9 cellular contexts compared by ENCODE assay signal in the genomic region with DNA sequence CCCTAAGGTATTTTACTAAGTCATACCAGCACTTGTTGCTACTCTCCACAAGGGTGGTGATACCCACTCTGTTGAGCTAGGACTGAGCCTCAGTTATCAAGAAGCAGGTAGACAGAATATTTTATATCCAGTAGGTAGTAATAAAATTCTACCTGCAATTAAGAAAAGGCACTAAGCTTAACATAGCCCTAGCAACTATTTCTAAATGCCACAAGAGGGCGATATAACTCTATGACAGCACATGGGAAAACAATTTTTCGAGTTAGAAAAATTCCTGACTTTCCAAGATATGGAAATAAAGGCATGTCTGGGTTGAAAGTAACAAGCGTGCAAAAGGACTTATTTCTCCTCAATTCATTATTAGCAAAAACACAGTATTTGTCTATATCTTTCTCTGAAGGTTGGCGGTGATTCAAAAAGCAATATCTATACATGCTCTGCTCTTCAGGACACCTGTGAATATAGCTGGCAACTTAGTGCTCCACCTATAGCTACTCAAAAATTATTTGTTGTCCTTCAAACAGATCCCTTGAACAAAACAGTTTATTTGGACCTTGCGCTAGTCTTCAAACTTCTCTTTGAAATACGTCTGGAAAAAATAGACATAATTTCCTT.
A peak's percentile ranks its signal among the peaks of the same experiment; 100 is the strongest.
DNase-seq lines count a peak whose midpoint lies in the region; ATAC-seq and TF ChIP-seq lines count a peak whose summit lies in the region.
"Had no signal": no experiment of that assay in that cellular context is flagged by ENCODE, and none has a peak within 500 bp of the region (broad histone marks: within the 10 kb centered on the region; RNA-seq: fewer than 3 reads in every experiment).

No MANE protein-coding gene starts in this region.

- H3K9me2 ChIP-seq in Loucy (replicated peaks; ENCODE audit: low read depth, low read length) = no peaks in the 10 kb centered on the region

- ATAC-seq in HG02970 (IDR thresholded peaks at IDR 0.05; ENCODE audit: low FRiP score, unreplicated experiment) = no peak
- ATAC-seq in HG03135 (IDR thresholded peaks at IDR 0.05; ENCODE audit: unreplicated experiment) = no peak

- H3K36me3 ChIP-seq in Loucy (ENCODE audit: insufficient read depth, low read length) = no peaks in the 10 kb centered on the region
- H3K36me3 ChIP-seq: BLaER1 had no signal

- DNase-seq in DMS79 treated with DMSO at 0.1 percent for 48 hours (lab: John Stamatoyannopoulos, UW) (peak; percentile 42), DMS79 (lab: John Stamatoyannopoulos, UW) (no peak), astrocyte of the cerebellum (ENCODE audit: low read depth) (peak; percentile 38), kidney glomerular epithelial cell (lab: John Stamatoyannopoulos, UW) (peak; percentile 45), C1 segment of cervical spinal cord (lab: John Stamatoyannopoulos, UW) (no peak)

- no peaks in the 10 kb centered on the region for H3K79me2 ChIP-seq in Loucy (ENCODE audit: insufficient read depth, low read length)

- no peaks in the 10 kb centered on the region for H4K20me1 ChIP-seq in Loucy (ENCODE audit: insufficient read depth, low read length, poor library complexity, severe bottlenecking)
- H4K20me1 ChIP-seq: BLaER1 had no signal

- in situ Hi-C loops in astrocyte of the cerebellum (cut with HindIII; ENCODE audit: low sequenced_read_pairs) = loop anchor here (5.0 kb wide), 1 partner anchor 306 kb away; no protein-coding TSS in a partner anchor

- peak; percentile 96 for TF ChIP-seq CTCF in Loucy (conservative IDR thresholded peaks at IDR 0.05; ENCODE audit: low read length)
- TF ChIP-seq CTCF in astrocyte of the cerebellum (IDR thresholded peaks at IDR 0.05; ENCODE audit: low read depth, low read length, missing control alignments) = peak; percentile 63

- H3K4me1 ChIP-seq in Loucy (ENCODE audit: insufficient read depth, low read length, poor library complexity, severe bottlenecking) = no peaks in the 10 kb centered on the region
- H3K4me1 ChIP-seq: BLaER1 had no signal

- H3K4me3 ChIP-seq in Loucy (ENCODE audit: low read length, poor library complexity, severe bottlenecking) (no peak overlapping the region), astrocyte of the cerebellum (ENCODE audit: low read depth, low read length) (no peak overlapping the region)
- H3K4me3 ChIP-seq: BLaER1 had no signal

- H3K4me2 ChIP-seq in Loucy (ENCODE audit: low read depth, low read length, poor library complexity, severe bottlenecking) = no peak overlapping the region
- H3K4me2 ChIP-seq: BLaER1 had no signal

- H3K9me3 ChIP-seq in Loucy (ENCODE audit: insufficient read depth, low read depth, low read length) = no peaks in the 10 kb centered on the region

- H3K9ac ChIP-seq in Loucy (ENCODE audit: low read depth, low read length, poor library complexity, severe bottlenecking) = no peak overlapping the region
- H3K9ac ChIP-seq: BLaER1 had no signal

- no peaks in the 10 kb centered on the region for H3F3A ChIP-seq in Loucy (ENCODE audit: low read depth)

- no peak overlapping the region for H2AFZ ChIP-seq in Loucy (ENCODE audit: low read length)

- no peaks in the 10 kb centered on the region for H3K27me3 ChIP-seq in Loucy (ENCODE audit: insufficient read depth, low read length, poor library complexity, severe bottlenecking)
- H3K27me3 ChIP-seq: BLaER1 had no signal

Comparison
In these comparisons a context has a peak if more than half of its experiments do, and no peak if none do; other contexts are left out.
1. DNase-seq: peak in DMS79 treated with DMSO at 0.1 percent for 48 hours (single experiment), astrocyte of the cerebellum (single experiment) and kidney glomerular epithelial cell (single experiment); none in DMS79 (single experiment) and C1 segment of cervical spinal cord (0 of 14).